8 cellular contexts compared by ENCODE assay signal in genomic region chr2:151238527-151239487, GRCh38. TPM values are rescaled to one million over a fixed set of nuclear protein-coding genes. Genes with fewer than 3 reads are reported as not detected.
A peak's percentile ranks its signal among the peaks of the same experiment; 100 is the strongest.
DNase-seq lines count a peak whose midpoint lies in the region; ATAC-seq and TF ChIP-seq lines count a peak whose summit lies in the region.

No MANE protein-coding gene starts in this region.

- no peaks in the 10 kb centered on the region for H3K79me2 ChIP-seq in neural progenitor cell (ENCODE audit: low read depth)

- H4K20me1 ChIP-seq in neural progenitor cell (ENCODE audit: low read depth) = no peaks in the 10 kb centered on the region

- no peaks in the 10 kb centered on the region for H3K36me3 Mint-ChIP-seq in neural progenitor cell

- ATAC-seq in GM19372 (IDR thresholded peaks at IDR 0.05; ENCODE audit: low read depth, unreplicated experiment) (peak; percentile 81), HG03460 (IDR thresholded peaks at IDR 0.05; ENCODE audit: unreplicated experiment) (peak; percentile 88)

- no peak overlapping the region for H3K27ac Mint-ChIP-seq in neural progenitor cell

- H3K4me3 Mint-ChIP-seq in neural progenitor cell = no peak overlapping the region

- no peaks in the 10 kb centered on the region for H3K27me3 ChIP-seq in neural progenitor cell

- TF ChIP-seq CTCF in neural progenitor cell (IDR thresholded peaks at IDR 0.05) = peak; percentile 94

- H3K27ac ChIP-seq in neural progenitor cell = no peak overlapping the region

- no peaks in the 10 kb centered on the region for H3K9me3 Mint-ChIP-seq in neural progenitor cell

- H3K4me3 ChIP-seq in neural progenitor cell = no peak overlapping the region

- no peak overlapping the region for H3K4me2 ChIP-seq in neural progenitor cell

- H3K27me3 Mint-ChIP-seq in neural progenitor cell (ENCODE audit: insufficient read depth, low read depth) = peaks cover 2% of the 10 kb centered on the region

- peak; percentile 24 for DNase-seq in DMS114 treated with DMSO at 0.1 percent for 48 hours (lab: John Stamatoyannopoulos, UW; ENCODE audit: unreplicated experiment)
- DNase-seq in NCI-H460 (ENCODE audit: extremely low read depth, low read depth) = peak; percentile 56
- peak; percentile 41 for DNase-seq in activated CD4-positive, alpha-beta T cell treated with anti-CD3 and anti-CD28 coated beads for 48 hours
- DNase-seq in fibroblast of peridontal ligament (ENCODE audit: extremely low read depth) = peak; percentile 94
- DNase-seq in neural progenitor cell (ENCODE audit: low spot score) = peak; percentile 73
- no peak for DNase-seq in GM19238 (ENCODE audit: insufficient read length, low spot score)

- H3K36me3 ChIP-seq in neural progenitor cell = no peaks in the 10 kb centered on the region

- no peak overlapping the region for H3K9ac ChIP-seq in neural progenitor cell

- no peaks in the 10 kb centered on the region for H3K4me1 ChIP-seq in neural progenitor cell

- H3K9me3 ChIP-seq in neural progenitor cell (ENCODE audit: low read depth) = no peaks in the 10 kb centered on the region

- peaks cover 3% of the 10 kb centered on the region for H3K4me1 Mint-ChIP-seq in neural progenitor cell

- H3F3A ChIP-seq in neural progenitor cell (ENCODE audit: low read depth) = no peaks in the 10 kb centered on the region

- no peak overlapping the region for H2AFZ ChIP-seq in neural progenitor cell (replicated peaks)

RNA-seq across cellular contexts. Expression of gene RBM43, which starts 22.9 kb away (rescaled TPM):
- total RNA-seq in NCI-H460 (2014; rRNA removed; shearing (Covaris generic)) = 1.5 and 3.2 TPM in 2 replicates
- 0.63 and 1.4 TPM in 2 replicates for polyA plus RNA-seq in NCI-H460 (2014; cell fraction: nucleus; rRNA removed)
- total RNA-seq in neural progenitor cell (ENCODE audit: low replicate concordance) = 1.1 and 2.0 TPM in 2 replicates

RNA-seq across cellular contexts. Expression of gene NMI, which starts 50.7 kb away (rescaled TPM):
- total RNA-seq in NCI-H460 (2014; rRNA removed; shearing (Covaris generic)) = 6.8 and 7.5 TPM in 2 replicates
- polyA plus RNA-seq in NCI-H460 (2014; cell fraction: nucleus; rRNA removed) = 0.73 and 4.1 TPM in 2 replicates
- total RNA-seq in neural progenitor cell (ENCODE audit: low replicate concordance) = 0.43 and 1.7 TPM in 2 replicates
